2 cellular contexts compared by ENCODE assay signal in the genomic region with DNA sequence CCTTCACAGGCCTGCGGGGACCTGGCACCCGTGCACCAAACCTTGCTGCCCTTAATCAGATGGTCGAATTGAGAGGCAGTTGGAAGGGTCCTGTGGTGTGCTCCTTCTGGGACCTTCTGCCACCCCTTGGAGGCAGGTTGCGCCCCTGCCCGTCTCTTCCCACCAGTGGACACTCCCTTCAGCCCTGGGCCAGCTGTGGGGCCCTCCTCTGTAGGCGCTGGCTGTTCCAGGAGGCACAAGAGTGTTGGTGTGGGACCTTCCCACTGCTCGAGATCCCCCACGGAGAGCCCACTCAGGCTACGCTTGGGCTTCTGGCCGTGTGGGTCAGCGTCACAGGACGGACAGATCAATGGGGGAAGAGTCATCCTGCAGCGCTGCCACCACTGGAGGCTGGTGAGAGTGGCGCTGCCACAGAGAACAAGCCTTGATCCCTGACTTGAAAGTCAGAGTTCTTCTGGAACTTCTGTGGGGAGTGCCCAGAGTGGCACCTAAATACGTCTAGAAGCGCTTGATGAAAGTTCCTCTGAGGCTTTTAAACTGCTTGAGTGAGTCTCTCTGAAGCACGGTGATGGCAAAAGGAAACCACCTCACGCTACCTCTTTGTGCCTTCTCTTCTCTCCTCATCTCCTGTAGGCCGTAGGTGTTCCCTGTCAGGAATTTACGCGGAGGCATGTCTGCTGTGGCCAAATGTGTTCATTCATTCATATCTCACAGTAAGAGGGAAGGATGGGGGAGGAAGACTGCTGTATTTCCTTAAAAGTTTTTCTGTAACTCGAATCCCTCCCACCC.
TF ChIP-seq lines count a peak whose summit lies in the region.

No MANE protein-coding gene starts in this region.

TF ChIP-seq in HEK293, 187 proteins besides CTCF, POLR2A, EP300 and RAD21:
- peak; percentile 48 for TF ChIP-seq ZFHX2 (tag by site-specific recombination; conservative IDR thresholded peaks at IDR 0.05)
- peak; percentile 37; the same call in 1 of the 2 replicates for TF ChIP-seq EGR2 (tag by site-specific recombination; IDR thresholded peaks at IDR 0.05; ENCODE audit: low read depth)
- TF ChIP-seq, protein P1, sequence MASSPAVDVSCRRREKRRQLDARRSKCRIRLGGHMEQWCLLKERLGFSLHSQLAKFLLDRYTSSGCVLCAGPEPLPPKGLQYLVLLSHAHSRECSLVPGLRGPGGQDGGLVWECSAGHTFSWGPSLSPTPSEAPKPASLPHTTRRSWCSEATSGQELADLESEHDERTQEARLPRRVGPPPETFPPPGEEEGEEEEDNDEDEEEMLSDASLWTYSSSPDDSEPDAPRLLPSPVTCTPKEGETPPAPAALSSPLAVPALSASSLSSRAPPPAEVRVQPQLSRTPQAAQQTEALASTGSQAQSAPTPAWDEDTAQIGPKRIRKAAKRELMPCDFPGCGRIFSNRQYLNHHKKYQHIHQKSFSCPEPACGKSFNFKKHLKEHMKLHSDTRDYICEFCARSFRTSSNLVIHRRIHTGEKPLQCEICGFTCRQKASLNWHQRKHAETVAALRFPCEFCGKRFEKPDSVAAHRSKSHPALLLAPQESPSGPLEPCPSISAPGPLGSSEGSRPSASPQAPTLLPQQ (tag by site-specific recombination; IDR thresholded peaks at IDR 0.05), result no peak

TF ChIP-seq in H1, 55 proteins besides CTCF, POLR2A, EP300 and RAD21:
- TF ChIP-seq, protein P2, sequence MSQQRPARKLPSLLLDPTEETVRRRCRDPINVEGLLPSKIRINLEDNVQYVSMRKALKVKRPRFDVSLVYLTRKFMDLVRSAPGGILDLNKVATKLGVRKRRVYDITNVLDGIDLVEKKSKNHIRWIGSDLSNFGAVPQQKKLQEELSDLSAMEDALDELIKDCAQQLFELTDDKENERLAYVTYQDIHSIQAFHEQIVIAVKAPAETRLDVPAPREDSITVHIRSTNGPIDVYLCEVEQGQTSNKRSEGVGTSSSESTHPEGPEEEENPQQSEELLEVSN (IDR thresholded peaks at IDR 0.05), result no peak
- TF ChIP-seq RXRA (IDR thresholded peaks at IDR 0.05; ENCODE audit: insufficient read depth, low read depth, low read length), result no peak
- TF ChIP-seq HDAC6 (IDR thresholded peaks at IDR 0.05; ENCODE audit: low read depth, low read length), result no peak
- no peak for TF ChIP-seq TAF1 (IDR thresholded peaks at IDR 0.05; ENCODE audit: low read depth, low read length)
- no peak for TF ChIP-seq CREB1 (IDR thresholded peaks at IDR 0.05)
- TF ChIP-seq EGR1 (IDR thresholded peaks at IDR 0.05; ENCODE audit: borderline replicate concordance, low read depth, low read length), result no peak
- TF ChIP-seq FOSL1 (IDR thresholded peaks at IDR 0.05; ENCODE audit: insufficient read depth, low read depth, low read length), result no peak
- TF ChIP-seq KDM4A (IDR thresholded peaks at IDR 0.05; ENCODE audit: low read depth, low read length, severe bottlenecking), result no peak
TF ChIP-seq in H1: peak in this region for 0.
